8 cellular contexts compared by ENCODE assay signal in genomic region chr5:53128481-53128880, GRCh38.
"Had no signal": no experiment of that assay in that cellular context is flagged by ENCODE, and none has a peak within 500 bp of the region (broad histone marks: within the 10 kb centered on the region; RNA-seq: fewer than 3 reads in every experiment).

No MANE protein-coding gene starts in this region.

- DNase-seq: GDM1, GF-D8 had no signal

- H3K4me3 ChIP-seq: GM12878 had no signal

- FAIRE-seq: G401.6, GM12878, GM12891, GM12892, GM18507, GM19239 had no signal

- ATAC-seq: GM12878 had no signal
